Comparison of ENCODE assay signal across 15 cellular contexts in genomic region chr2:60216452-60216995, GRCh38.
"Had no signal": no experiment of that assay in that cellular context is flagged by ENCODE, and none has a peak within 500 bp of the region (broad histone marks: within the 10 kb centered on the region; RNA-seq: fewer than 3 reads in every experiment).

No MANE protein-coding gene starts in this region.

- H3K27ac ChIP-seq: brain microvascular endothelial cell, tibial nerve had no signal

- DNase-seq: activated CD4-positive, alpha-beta T cell treated with anti-CD3 and anti-CD28 coated beads, Interleukin-2, amount 50 U/mL, for 4 hours; activated gamma-delta T cell; activated T-cell treated with anti-CD3 and anti-CD28 coated beads, Interleukin-2, amount 50 U/mL, for 24 hours; amygdala; brain microvascular endothelial cell; cerebellar nuclear complex; effector memory CD8-positive, alpha-beta T cell; erythroblast; left cardiac atrium; T-helper 17 cell had no signal

- H3K4me3 Mint-ChIP-seq: activated naive CD8-positive, alpha-beta T cell; activated T-cell treated with anti-CD3 and anti-CD28 coated beads, Interleukin-2, amount 50 U/mL, for 24 hours; dendritic cell treated with granulocyte-macrophage colony-stimulating factor and Interleukin-4, amounts not matched to agents 40 ng/mL and 50 ng/mL, for 4 days; effector memory CD8-positive, alpha-beta T cell; nephron; T-helper 17 cell had no signal

- H3K27me3 Mint-ChIP-seq: activated T-cell treated with anti-CD3 and anti-CD28 coated beads, Interleukin-2, amount 50 U/mL, for 24 hours; dendritic cell treated with granulocyte-macrophage colony-stimulating factor and Interleukin-4, amounts not matched to agents 40 ng/mL and 50 ng/mL, for 4 days; effector memory CD8-positive, alpha-beta T cell had no signal

- H3K27me3 ChIP-seq: brain microvascular endothelial cell, tibial nerve had no signal

- H3K36me3 ChIP-seq: brain microvascular endothelial cell, tibial nerve had no signal

- H3K9me3 ChIP-seq: tibial nerve had no signal

- FAIRE-seq: TTC549 had no signal

- H3K27ac Mint-ChIP-seq: activated naive CD8-positive, alpha-beta T cell; activated T-cell treated with anti-CD3 and anti-CD28 coated beads, Interleukin-2, amount 50 U/mL, for 24 hours; dendritic cell treated with granulocyte-macrophage colony-stimulating factor and Interleukin-4, amounts not matched to agents 40 ng/mL and 50 ng/mL, for 4 days; effector memory CD8-positive, alpha-beta T cell; nephron; T-helper 17 cell had no signal

- H3K9me3 Mint-ChIP-seq: activated T-cell treated with anti-CD3 and anti-CD28 coated beads, Interleukin-2, amount 50 U/mL, for 24 hours; dendritic cell treated with granulocyte-macrophage colony-stimulating factor and Interleukin-4, amounts not matched to agents 40 ng/mL and 50 ng/mL, for 4 days; effector memory CD8-positive, alpha-beta T cell; nephron had no signal

- H3K4me1 Mint-ChIP-seq: T-helper 17 cell had no signal

- H3K4me3 ChIP-seq: tibial nerve had no signal

- ATAC-seq: effector memory CD8-positive, alpha-beta T cell; left cardiac atrium; T-helper 17 cell had no signal

- H3K36me3 Mint-ChIP-seq: activated naive CD8-positive, alpha-beta T cell had no signal
